20 cellular contexts compared by ENCODE assay signal in the genomic region with DNA sequence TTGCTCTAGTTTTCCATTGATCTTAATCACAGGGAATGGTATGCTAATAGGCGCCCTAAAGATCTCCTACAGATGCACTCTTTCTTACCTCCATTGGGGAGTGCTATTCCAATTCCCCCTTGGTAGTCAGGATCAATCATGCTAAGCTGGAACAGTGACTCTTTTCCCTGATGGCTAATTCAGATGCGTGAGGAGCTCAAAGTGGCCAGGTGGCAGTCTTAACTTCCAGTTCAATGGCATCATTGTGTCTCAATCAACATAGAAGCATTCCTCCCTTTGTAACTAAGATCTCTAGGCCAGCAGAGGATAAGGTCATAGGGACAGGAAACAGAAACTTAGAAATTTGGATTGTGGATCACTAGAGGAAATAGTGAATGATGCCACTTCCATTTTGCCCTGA.
DNase-seq lines count a peak whose midpoint lies in the region; ATAC-seq and TF ChIP-seq lines count a peak whose summit lies in the region.
"Had no signal": no experiment of that assay in that cellular context is flagged by ENCODE, and none has a peak within 500 bp of the region (broad histone marks: within the 10 kb centered on the region; RNA-seq: fewer than 3 reads in every experiment).

No MANE protein-coding gene starts in this region.

- H3K36me3 Mint-ChIP-seq in endothelial cell (ENCODE audit: low read depth, unreplicated experiment) = no peaks in the 10 kb centered on the region
- H3K36me3 Mint-ChIP-seq: CD4-positive, CD25-positive, alpha-beta regulatory T cell had no signal

- H3K9me3 Mint-ChIP-seq in endothelial cell (ENCODE audit: unreplicated experiment) = no peaks in the 10 kb centered on the region

- H3K9ac ChIP-seq in HUES6 (ENCODE audit: low read length) = no peak overlapping the region
- H3K9ac ChIP-seq in iPS-20b (ENCODE audit: low read depth, low read length) = no peak overlapping the region

- TF ChIP-seq CTCF in endothelial cell (IDR thresholded peaks at IDR 0.05; ENCODE audit: unreplicated experiment) (no peak), coronary artery (IDR thresholded peaks at IDR 0.05) (no peak)

- ATAC-seq in esophagus mucosa = no peak
- ATAC-seq: HCT116, K562 had no signal

- H3K36me3 ChIP-seq in HUES6 (ENCODE audit: control insufficient read depth, insufficient read depth, low read length) (no peaks in the 10 kb centered on the region), iPS-20b (ENCODE audit: insufficient read depth, low read depth, low read length) (no peaks in the 10 kb centered on the region)
- H3K36me3 ChIP-seq: MG63 had no signal

- H3K4me3 Mint-ChIP-seq in endothelial cell (ENCODE audit: unreplicated experiment) = no peak overlapping the region
- H3K4me3 Mint-ChIP-seq: CD4-positive, CD25-positive, alpha-beta regulatory T cell had no signal

- H3K9me3 ChIP-seq in HUES6 (ENCODE audit: control insufficient read depth, insufficient read depth, low read depth, low read length) (no peaks in the 10 kb centered on the region), iPS-20b (ENCODE audit: insufficient read depth, low read depth, low read length) (no peaks in the 10 kb centered on the region)
- H3K9me3 ChIP-seq: MG63 had no signal

- H3K4me1 ChIP-seq in HUES6 (ENCODE audit: control insufficient read depth, insufficient read depth, low read length) (peaks cover 73% of the 10 kb centered on the region), iPS-20b (ENCODE audit: insufficient read depth, low read length) (peaks cover 35% of the 10 kb centered on the region)

- DNase-seq in endothelial cell (ENCODE audit: low spot score) (no peak), occipital lobe (lab: John Stamatoyannopoulos, UW) (no peak), coronary artery (ENCODE audit: low spot score) (no peak), NCI-H748 (lab: John Stamatoyannopoulos, UW; ENCODE audit: unreplicated experiment) (no peak)
- DNase-seq: CD4-positive, CD25-positive, alpha-beta regulatory T cell; EL; MG63; NCI-H1417; NCI-H1694 treated with DMSO at 0.1 percent for 48 hours; NCI-H2081 treated with DMSO at 0.1 percent for 48 hours; NCI-H446; NCI-H526; PC-9; RPMI8226; SHP77 had no signal

- H3K27ac ChIP-seq in HUES6 (ENCODE audit: low read depth, low read length) (peak overlapping the region; percentile 17; the same call in 1 of the 2 replicates), iPS-20b (ENCODE audit: low read length) (no peak overlapping the region), coronary artery (no peak overlapping the region)
- H3K27ac ChIP-seq: PC-9 had no signal

- no peaks in the 10 kb centered on the region for H3K27me3 Mint-ChIP-seq in endothelial cell (ENCODE audit: unreplicated experiment)
- H3K27me3 Mint-ChIP-seq: CD4-positive, CD25-positive, alpha-beta regulatory T cell had no signal

- peak overlapping the region; percentile 87 for H3K27ac Mint-ChIP-seq in endothelial cell (ENCODE audit: unreplicated experiment)
- H3K27ac Mint-ChIP-seq: CD4-positive, CD25-positive, alpha-beta regulatory T cell had no signal

- H3K27me3 ChIP-seq in HUES6 (ENCODE audit: control insufficient read depth, insufficient read depth, low read length) (no peaks in the 10 kb centered on the region), iPS-20b (ENCODE audit: insufficient read depth, low read length) (no peaks in the 10 kb centered on the region)
- H3K27me3 ChIP-seq: MG63 had no signal

- H3K4me3 ChIP-seq in HUES6 (ENCODE audit: low read depth, low read length) (peak overlapping the region; percentile 23; the same call in 1 of the 2 replicates), iPS-20b (ENCODE audit: low read length) (0 out of 2 replicates have a peak overlapping the region, but pooled peaks have one; percentile 18), coronary artery (no peak overlapping the region)
- H3K4me3 ChIP-seq: K562, MG63, PC-9 had no signal

- H3K4me1 Mint-ChIP-seq in endothelial cell (ENCODE audit: unreplicated experiment) = peaks cover 6% of the 10 kb centered on the region
- H3K4me1 Mint-ChIP-seq: CD4-positive, CD25-positive, alpha-beta regulatory T cell had no signal
